In the genomic region with DNA sequence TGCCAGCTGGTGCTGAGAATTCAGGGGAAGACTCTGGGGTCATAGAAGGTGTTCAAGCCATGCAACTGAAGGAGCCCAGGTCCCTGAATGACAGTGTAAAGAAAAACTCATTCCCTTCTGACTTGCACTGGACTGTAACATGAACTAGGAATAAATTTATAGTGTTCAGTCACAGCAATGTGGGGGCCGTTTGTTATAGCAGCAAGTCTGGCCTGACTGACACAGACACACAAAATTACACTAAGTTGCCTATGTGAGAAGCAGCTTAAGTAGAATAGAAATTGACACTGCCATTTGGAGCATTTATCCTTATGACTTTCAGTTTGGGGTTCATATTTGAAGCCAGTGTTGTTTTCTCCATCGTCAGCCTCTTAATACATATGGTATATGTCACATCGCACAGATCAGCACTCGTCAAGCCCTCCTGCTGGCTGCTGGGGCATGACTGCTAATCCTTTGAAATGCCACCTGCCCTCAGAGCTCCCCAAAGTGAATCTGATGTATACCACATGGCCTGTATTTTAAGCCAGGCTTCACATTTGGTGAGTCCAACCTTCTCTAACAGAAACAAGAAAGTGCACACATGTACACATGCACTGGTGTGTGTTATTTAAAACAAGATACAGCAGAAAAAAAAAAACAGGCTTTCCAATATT, we compare ENCODE assay signal across 17 cellular contexts.
"Had no signal": no experiment of that assay in that cellular context is flagged by ENCODE, and none has a peak within 500 bp of the region (broad histone marks: within the 10 kb centered on the region; RNA-seq: fewer than 3 reads in every experiment).

No MANE protein-coding gene starts in this region.

- FAIRE-seq: endometrium had no signal

- H3K9me3 ChIP-seq: right atrium auricular region, suprapubic skin had no signal

- H3K4me3 Mint-ChIP-seq: activated CD4-positive, alpha-beta memory T cell treated with anti-CD3 and anti-CD28 coated beads for 36 hours; activated T-cell treated with anti-CD3 and anti-CD28 coated beads, Interleukin-2, amount 50 U/mL, for 4 hours; immature natural killer cell; naive thymus-derived CD8-positive, alpha-beta T cell; type B pancreatic cell had no signal

- ATAC-seq: activated naive CD4-positive, alpha-beta T cell treated with anti-CD3 and anti-CD28 coated beads, Interleukin-2, amount 50 U/mL, for 72 hours; activated T-cell treated with anti-CD3 and anti-CD28 coated beads, Interleukin-2, amount 50 U/mL, for 4 hours; esophagus mucosa; naive thymus-derived CD8-positive, alpha-beta T cell; stimulated activated naive CD8-positive, alpha-beta T cell treated with anti-CD3 and anti-CD28 coated beads, Interleukin-15, Interleukin-2, amounts not matched to agents 100 U/mL and 50 U/mL, for 24 hours had no signal

- H3K27ac Mint-ChIP-seq: activated CD4-positive, alpha-beta memory T cell treated with anti-CD3 and anti-CD28 coated beads for 36 hours; activated naive CD4-positive, alpha-beta T cell treated with anti-CD3 and anti-CD28 coated beads, Interleukin-2, amount 50 U/mL, for 72 hours; type B pancreatic cell had no signal

- DNase-seq: activated CD4-positive, alpha-beta memory T cell treated with anti-CD3 and anti-CD28 coated beads for 36 hours; activated CD4-positive, CD25-positive, alpha-beta regulatory T cell treated with anti-CD3 and anti-CD28 coated beads, Interleukin-2, amount 50 U/mL, for 72 hours; activated effector memory CD4-positive, alpha-beta T cell treated with anti-CD3 and anti-CD28 coated beads, Interleukin-2, amount 50 U/mL, for 16 hours; activated T-cell treated with anti-CD3 and anti-CD28 coated beads, Interleukin-2, amount 50 U/mL, for 4 hours; brain microvascular endothelial cell; glutamatergic neuron; immature natural killer cell; naive thymus-derived CD8-positive, alpha-beta T cell; stimulated activated CD4-positive, alpha-beta T cell treated with anti-CD3 and anti-CD28 coated beads, Interleukin-12 subunit alpha, Interleukin-12 subunit beta, amount 100 ng/mL, for 4 hours; stimulated activated naive CD8-positive, alpha-beta T cell treated with anti-CD3 and anti-CD28 coated beads, Interleukin-15, Interleukin-2, amounts not matched to agents 100 U/mL and 50 U/mL, for 24 hours had no signal

- H3K27me3 ChIP-seq: brain microvascular endothelial cell, right atrium auricular region, suprapubic skin had no signal

- H3K36me3 Mint-ChIP-seq: activated CD4-positive, alpha-beta memory T cell treated with anti-CD3 and anti-CD28 coated beads for 36 hours; activated naive CD4-positive, alpha-beta T cell treated with anti-CD3 and anti-CD28 coated beads, Interleukin-2, amount 50 U/mL, for 72 hours; immature natural killer cell; naive thymus-derived CD8-positive, alpha-beta T cell; type B pancreatic cell had no signal

- H3K36me3 ChIP-seq: brain microvascular endothelial cell, right atrium auricular region, suprapubic skin had no signal

- H3K9me3 Mint-ChIP-seq: activated CD4-positive, alpha-beta memory T cell treated with anti-CD3 and anti-CD28 coated beads for 36 hours; activated naive CD4-positive, alpha-beta T cell treated with anti-CD3 and anti-CD28 coated beads, Interleukin-2, amount 50 U/mL, for 72 hours; activated T-cell treated with anti-CD3 and anti-CD28 coated beads, Interleukin-2, amount 50 U/mL, for 4 hours; immature natural killer cell; naive thymus-derived CD8-positive, alpha-beta T cell; type B pancreatic cell had no signal

- H3K4me1 ChIP-seq: right atrium auricular region, suprapubic skin had no signal

- H3K27ac ChIP-seq: brain microvascular endothelial cell, suprapubic skin had no signal

- H3K27me3 Mint-ChIP-seq: activated CD4-positive, alpha-beta memory T cell treated with anti-CD3 and anti-CD28 coated beads for 36 hours; naive thymus-derived CD8-positive, alpha-beta T cell; type B pancreatic cell had no signal

- H3K4me3 ChIP-seq: lung, right atrium auricular region, suprapubic skin had no signal
